20 cellular contexts compared by ENCODE assay signal in genomic region chr19:47421244-47421786, GRCh38. TPM values are rescaled to one million over a fixed set of nuclear protein-coding genes. Genes with fewer than 3 reads are reported as not detected.
A peak's percentile ranks its signal among the peaks of the same experiment; 100 is the strongest.
DNase-seq lines count a peak whose midpoint lies in the region; ATAC-seq, FAIRE-seq and TF ChIP-seq lines count a peak whose summit lies in the region.
"Had no signal": no experiment of that assay in that cellular context is flagged by ENCODE, and none has a peak within 500 bp of the region (broad histone marks: within the 10 kb centered on the region; RNA-seq: fewer than 3 reads in every experiment).

No MANE protein-coding gene starts in this region.

- H3K9me3 ChIP-seq in pancreas: no peaks in the 10 kb centered on the region
- H3K9me3 ChIP-seq: right lobe of liver, thoracic aorta had no signal

- H3K27ac Mint-ChIP-seq in brain (peak overlapping the region; percentile 74 to 96 (median 93)), type B pancreatic cell (peak overlapping the region; percentile 65)
- H3K27ac Mint-ChIP-seq: activated B cell treated with CpG ODN at 0.5 μM for 24 hours; activated CD8-positive, alpha-beta T cell treated with anti-CD3 and anti-CD28 coated beads for 36 hours; activated T-cell treated with anti-CD3 and anti-CD28 coated beads, Interleukin-2, amount 50 U/mL, for 72 hours; IgD-negative memory B cell; memory B cell; stimulated activated naive B cell treated with anti-CD40 and anti-IgM and Interleukin-4, amounts not matched to agents 10 μg/mL and 1 μg/mL and 100 μg/mL, for 72 hours had no signal

- H3K79me1 ChIP-seq in mesendoderm (ENCODE audit: low read length): peaks cover 3% of the 10 kb centered on the region

- peak overlapping the region; percentile 77 for H3K27ac ChIP-seq in mesendoderm (ENCODE audit: low read depth, low read length)
- no peak overlapping the region for H3K27ac ChIP-seq in pancreas
- H3K27ac ChIP-seq: right lobe of liver, thoracic aorta had no signal

- H2BK15ac ChIP-seq in mesendoderm (replicated peaks; ENCODE audit: low read depth): peak overlapping the region; percentile 37

- H4K5ac ChIP-seq in mesendoderm (ENCODE audit: low read length): no peak overlapping the region

- H3K4me3 ChIP-seq in H7 (ENCODE audit: insufficient read depth, low read depth, low read length) (peak overlapping the region; percentile 78), mesendoderm (ENCODE audit: low read length) (no peak overlapping the region), pancreas (no peak overlapping the region)
- H3K4me3 ChIP-seq: right lobe of liver, thoracic aorta had no signal

- H3K4me1 Mint-ChIP-seq in brain: peaks cover 63% of the 10 kb centered on the region
- H3K4me1 Mint-ChIP-seq in type B pancreatic cell (ENCODE audit: unreplicated experiment): peaks cover 38% of the 10 kb centered on the region

- H2BK5ac ChIP-seq in mesendoderm (ENCODE audit: low read length): no peak overlapping the region

- no CpG with 5 or more reads among the region's 16 CpGs for WGBS in mesendoderm (ENCODE audit: extremely low coverage, insufficient coverage, low lambda C conversion rate)
- WGBS in pancreas, 2 donors: 9 to 12% methylated on average over 16 of the region's 16 CpGs

- no peaks in the 10 kb centered on the region for H3K36me3 ChIP-seq in H7 (replicated peaks; ENCODE audit: control insufficient read depth, insufficient read depth, low read length)
- no peaks in the 10 kb centered on the region for H3K36me3 ChIP-seq in mesendoderm (ENCODE audit: control insufficient read depth, insufficient read depth, low read length)
- H3K36me3 ChIP-seq in pancreas: no peaks in the 10 kb centered on the region
- H3K36me3 ChIP-seq: right lobe of liver, thoracic aorta had no signal

- no peak overlapping the region for H3K23ac ChIP-seq in mesendoderm (ENCODE audit: low read length)

- peak overlapping the region; percentile 6 for H2BK120ac ChIP-seq in mesendoderm (ENCODE audit: low read depth, low read length)

- H3K56ac ChIP-seq in mesendoderm (ENCODE audit: low read length): peak overlapping the region; percentile 69

- no peak overlapping the region for H4K8ac ChIP-seq in mesendoderm (ENCODE audit: low read depth, low read length)

- H3K27me3 Mint-ChIP-seq in brain (peaks cover 5% of the 10 kb centered on the region), type B pancreatic cell (peaks cover 78% of the 10 kb centered on the region)

- H3K9ac ChIP-seq in mesendoderm (ENCODE audit: low read length): peak overlapping the region; percentile 46

- intact Hi-C loops in pancreas (cut with DNase I): no loop called here

- H3K27me3 ChIP-seq in H7 (ENCODE audit: control insufficient read depth, insufficient read depth, low read length): peaks cover 73% of the 10 kb centered on the region
- no peaks in the 10 kb centered on the region for H3K27me3 ChIP-seq in mesendoderm (ENCODE audit: insufficient read depth, low read length, poor library complexity)
- peaks cover 0 to 19% (median 0%) of the 10 kb centered on the region in 4 donors for H3K27me3 ChIP-seq in pancreas

- H3K4ac ChIP-seq in mesendoderm (ENCODE audit: low read depth, low read length): no peak overlapping the region

- no peak for FAIRE-seq in pancreas (lab: Jason Lieb, UNC)
- FAIRE-seq: H54, RCC 7860 had no signal

- peak overlapping the region; percentile 34 for H3K18ac ChIP-seq in mesendoderm (ENCODE audit: low read length)

- peak overlapping the region; percentile 41 for H3K4me2 ChIP-seq in mesendoderm (ENCODE audit: low read length)

- peak overlapping the region; percentile 75 to 82 (median 79) for H3K4me3 Mint-ChIP-seq in brain
- peak overlapping the region; percentile 76 for H3K4me3 Mint-ChIP-seq in type B pancreatic cell
- H3K4me3 Mint-ChIP-seq: activated B cell treated with CpG ODN at 0.5 μM for 24 hours; activated CD8-positive, alpha-beta T cell treated with anti-CD3 and anti-CD28 coated beads for 36 hours; activated T-cell treated with anti-CD3 and anti-CD28 coated beads, Interleukin-2, amount 50 U/mL, for 72 hours; memory B cell; stimulated activated naive B cell treated with anti-CD40 and anti-IgM and Interleukin-4, amounts not matched to agents 10 μg/mL and 1 μg/mL and 100 μg/mL, for 72 hours had no signal

- H3K4me1 ChIP-seq in mesendoderm (ENCODE audit: control insufficient read depth, low read depth, low read length) (peaks cover 11% of the 10 kb centered on the region), pancreas (no peaks in the 10 kb centered on the region)
- H3K4me1 ChIP-seq: right lobe of liver had no signal

- peaks cover 4% of the 10 kb centered on the region for H3K79me2 ChIP-seq in mesendoderm (ENCODE audit: control insufficient read depth, insufficient read depth, low read length)

- no peak for TF ChIP-seq CTCF in brain (conservative IDR thresholded peaks at IDR 0.05)
- no peak for TF ChIP-seq CTCF in type B pancreatic cell (conservative IDR thresholded peaks at IDR 0.05)
- TF ChIP-seq CTCF in pancreas (IDR thresholded peaks at IDR 0.05): no peak

- H3K9me3 Mint-ChIP-seq in brain (no peaks in the 10 kb centered on the region), type B pancreatic cell (no peaks in the 10 kb centered on the region)
- H3K9me3 Mint-ChIP-seq: activated B cell treated with CpG ODN at 0.5 μM for 24 hours; activated CD8-positive, alpha-beta T cell treated with anti-CD3 and anti-CD28 coated beads for 36 hours; activated T-cell treated with anti-CD3 and anti-CD28 coated beads, Interleukin-2, amount 50 U/mL, for 72 hours; IgD-negative memory B cell; stimulated activated naive B cell treated with anti-CD40 and anti-IgM and Interleukin-4, amounts not matched to agents 10 μg/mL and 1 μg/mL and 100 μg/mL, for 72 hours had no signal

- H2AK5ac ChIP-seq in mesendoderm (ENCODE audit: low read length): peak overlapping the region; percentile 79

- H3K36me3 Mint-ChIP-seq in brain (peaks cover 5% of the 10 kb centered on the region), type B pancreatic cell (no peaks in the 10 kb centered on the region)
- H3K36me3 Mint-ChIP-seq: stimulated activated naive B cell treated with anti-CD40 and anti-IgM and Interleukin-4, amounts not matched to agents 10 μg/mL and 1 μg/mL and 100 μg/mL, for 72 hours had no signal

- DNase-seq in H7 (no peak), mesendoderm (no peak), type B pancreatic cell (ENCODE audit: extremely low spot score, unreplicated experiment) (no peak), pancreas (no peak), NCI-H345 (lab: John Stamatoyannopoulos, UW) (no peak)
- DNase-seq: activated B cell treated with CpG ODN at 0.5 μM for 24 hours; activated naive CD4-positive, alpha-beta T cell treated with anti-CD3 and anti-CD28 coated beads, Interleukin-2, amount 50 U/mL, for 16 hours; activated T-cell treated with anti-CD3 and anti-CD28 coated beads, Interleukin-2, amount 50 U/mL, for 72 hours; AML-193; NCI-H187; right lobe of liver; stimulated activated naive B cell treated with anti-CD40 and anti-IgM and Interleukin-4, amounts not matched to agents 10 μg/mL and 1 μg/mL and 100 μg/mL, for 72 hours had no signal

- ATAC-seq in pancreas (no peak), HG03097 (IDR thresholded peaks at IDR 0.05; ENCODE audit: low FRiP score, unreplicated experiment) (no peak)
- ATAC-seq: right lobe of liver had no signal

RNA-seq across cellular contexts. Expression of gene MEIS3, which starts 2.0 kb away (rescaled TPM):
- 87.0 and 134 TPM in 2 replicates for total RNA-seq in H7 (2014; rRNA removed; shearing (Covaris generic))
- polyA plus RNA-seq in brain (ENCODE audit: insufficient read depth, low read depth, low replicate concordance) (24.5 TPM), pancreas (10 to 100 TPM; 16.0 to 28.5 TPM)
- polyA plus RNA-seq in mesendoderm (2013, experiment 1 of 2): 65.7 TPM
- 64.6 TPM for polyA plus RNA-seq in mesendoderm (2013, experiment 2 of 2)
- total RNA-seq in type B pancreatic cell (ENCODE audit: low replicate concordance) (29.2 and 43.2 TPM in 2 replicates), pancreas (1 to 10 TPM in 4 of 6 donors, under 1 TPM in 2; 0.91 to 4.1 (median 2.1) TPM)
- total RNA-seq: activated B cell treated with CpG ODN at 0.5 μM for 24 hours; activated CD8-positive, alpha-beta T cell treated with anti-CD3 and anti-CD28 coated beads for 36 hours had no signal
- polyA plus RNA-seq: IgD-negative memory B cell had no signal

RNA-seq across cellular contexts. Expression of gene SLC8A2, which starts 50.4 kb away (rescaled TPM):
- 6.7 and 10.3 TPM in 2 replicates for total RNA-seq in H7 (2014; rRNA removed; shearing (Covaris generic))
- 23.3 TPM for polyA plus RNA-seq in brain (ENCODE audit: insufficient read depth, low read depth, low replicate concordance)
- polyA plus RNA-seq in mesendoderm (2013, experiment 1 of 2): 0.69 TPM
- polyA plus RNA-seq in mesendoderm (2013, experiment 2 of 2): 0.67 TPM
- total RNA-seq in type B pancreatic cell (ENCODE audit: low replicate concordance): 1.2 and 1.3 TPM in 2 replicates
- 1 to 10 TPM; 4.5 to 8.3 (median 6.7) TPM for total RNA-seq in pancreas
- polyA plus RNA-seq in pancreas: 1 to 10 TPM; 2.6 to 4.8 TPM
- total RNA-seq: activated B cell treated with CpG ODN at 0.5 μM for 24 hours had no signal
- polyA plus RNA-seq: IgD-negative memory B cell had no signal
